In the genomic region with DNA sequence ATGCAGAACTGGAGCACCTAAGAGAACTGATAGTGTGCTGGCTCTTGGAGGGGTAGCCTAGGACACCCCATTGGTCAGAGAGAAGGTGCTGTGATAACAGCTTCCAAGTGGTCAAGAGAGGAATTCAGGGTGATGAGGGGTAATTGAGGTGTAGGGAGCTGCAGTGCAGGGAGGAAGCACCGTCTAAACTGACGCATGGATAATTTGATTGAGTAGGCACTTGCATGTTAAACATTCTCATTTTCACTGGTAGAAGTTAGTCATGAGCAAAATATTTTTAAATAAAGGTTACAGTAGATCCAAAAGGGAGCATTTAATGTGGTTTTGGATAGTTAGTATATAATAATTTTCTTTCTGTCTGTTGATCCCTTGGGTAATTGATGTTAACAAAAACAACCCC, we compare ENCODE assay signal across 33 cellular contexts.
"Had no signal": no experiment of that assay in that cellular context is flagged by ENCODE, and none has a peak within 500 bp of the region (broad histone marks: within the 10 kb centered on the region; RNA-seq: fewer than 3 reads in every experiment).

No MANE protein-coding gene starts in this region.

- H3K27me3 Mint-ChIP-seq: activated B cell treated with CpG ODN at 0.5 μM for 24 hours; activated CD8-positive, alpha-beta T cell treated with anti-CD3 and anti-CD28 coated beads for 36 hours; activated naive CD8-positive, alpha-beta T cell; activated T-helper 17 cell treated with anti-CD3 and anti-CD28 coated beads, Interleukin-2, amount 50 U/mL, for 72 hours; T-helper 17 cell had no signal

- H3K27ac Mint-ChIP-seq: activated B cell treated with CpG ODN at 0.5 μM for 24 hours; activated CD8-positive, alpha-beta T cell treated with anti-CD3 and anti-CD28 coated beads for 36 hours; activated naive CD8-positive, alpha-beta T cell; activated T-helper 17 cell treated with anti-CD3 and anti-CD28 coated beads, Interleukin-2, amount 50 U/mL, for 72 hours; T-helper 17 cell; T-helper 2 cell treated with Interferon-gamma antibody and Interleukin-4, amounts not matched to agents 5 μg/mL and 100 μg/mL, for 36 hours had no signal

- H3K4me3 Mint-ChIP-seq: activated B cell treated with CpG ODN at 0.5 μM for 24 hours; activated CD8-positive, alpha-beta T cell treated with anti-CD3 and anti-CD28 coated beads for 36 hours; activated naive CD8-positive, alpha-beta T cell; activated T-cell treated with anti-CD3 and anti-CD28 coated beads, Interleukin-2, amount 50 U/mL, for 4 hours; activated T-helper 17 cell treated with anti-CD3 and anti-CD28 coated beads, Interleukin-2, amount 50 U/mL, for 72 hours; T-helper 17 cell; T-helper 2 cell treated with Interferon-gamma antibody and Interleukin-4, amounts not matched to agents 5 μg/mL and 100 μg/mL, for 36 hours had no signal

- H3K9me3 Mint-ChIP-seq: activated B cell treated with CpG ODN at 0.5 μM for 24 hours; activated CD8-positive, alpha-beta T cell treated with anti-CD3 and anti-CD28 coated beads for 36 hours; activated T-cell treated with anti-CD3 and anti-CD28 coated beads, Interleukin-2, amount 50 U/mL, for 4 hours had no signal

- H3K27ac ChIP-seq: body of pancreas, epithelial cell of prostate, esophagus squamous epithelium, foreskin keratinocyte, gastrocnemius medialis, heart left ventricle, WERI-Rb-1 had no signal

- H3K4me1 Mint-ChIP-seq: activated B cell treated with CpG ODN at 0.5 μM for 24 hours; activated T-helper 17 cell treated with anti-CD3 and anti-CD28 coated beads, Interleukin-2, amount 50 U/mL, for 72 hours; T-helper 17 cell had no signal

- FAIRE-seq: colon, endometrium had no signal

- H3K36me3 ChIP-seq: esophagus squamous epithelium, gastrocnemius medialis, heart left ventricle, WERI-Rb-1 had no signal

- H3K4me3 ChIP-seq: body of pancreas, esophagus squamous epithelium, gastrocnemius medialis, heart left ventricle had no signal

- H3K9me3 ChIP-seq: body of pancreas, esophagus squamous epithelium, gastrocnemius medialis, heart left ventricle had no signal

- H3K36me3 Mint-ChIP-seq: activated naive CD8-positive, alpha-beta T cell had no signal

- H3K4me1 ChIP-seq: body of pancreas, esophagus squamous epithelium, foreskin keratinocyte, gastrocnemius medialis, heart left ventricle had no signal

- ATAC-seq: activated CD4-positive, CD25-positive, alpha-beta regulatory T cell treated with anti-CD3 and anti-CD28 coated beads, Interleukin-2, amount 50 U/mL, for 24 hours; activated CD8-positive, alpha-beta T cell treated with anti-CD3 and anti-CD28 coated beads for 36 hours; activated T-cell treated with anti-CD3 and anti-CD28 coated beads, Interleukin-2, amount 50 U/mL, for 4 hours; activated T-helper 17 cell treated with anti-CD3 and anti-CD28 coated beads, Interleukin-2, amount 50 U/mL, for 72 hours; body of pancreas; foreskin keratinocyte; gastrocnemius medialis; heart left ventricle; T-helper 17 cell had no signal

- DNase-seq: activated B cell treated with CpG ODN at 0.5 μM for 24 hours; activated CD4-positive, alpha-beta T cell treated with anti-CD3 and anti-CD28 coated beads for 48 hours; activated CD4-positive, alpha-beta T cell treated with anti-CD3 and anti-CD28 coated beads, Interleukin-2, amount 50 U/mL, for 1 hour; activated CD4-positive, alpha-beta T cell treated with anti-CD3 and anti-CD28 coated beads, Interleukin-2, amount 50 U/mL, for 48 hours; activated CD8-positive, alpha-beta memory T cell treated with anti-CD3 and anti-CD28 coated beads for 24 hours; activated CD8-positive, alpha-beta T cell treated with anti-CD3 and anti-CD28 coated beads for 36 hours; activated effector memory CD4-positive, alpha-beta T cell treated with Interleukin-2 at 50 U/mL for 16 hours; activated gamma-delta T cell treated with Interleukin-2 at 50 U/mL for 16 hours; activated naive CD4-positive, alpha-beta T cell treated with anti-CD3 and anti-CD28 coated beads, Interleukin-2, amount 50 U/mL, for 16 hours; activated naive CD4-positive, alpha-beta T cell treated with Interleukin-2 at 50 U/mL for 16 hours; activated T-cell treated with anti-CD3 and anti-CD28 coated beads, Interleukin-2, amount 50 U/mL, for 4 hours; amniotic stem cell; anterior cingulate cortex; body of pancreas; caudate nucleus; cortex of kidney; dermis blood vessel endothelial cell; effector CD4-positive, alpha-beta T cell; esophagus squamous epithelium; foreskin keratinocyte; gastrocnemius medialis; glutamatergic neuron; heart left ventricle; T-helper 17 cell; T1000; WERI-Rb-1 had no signal

- H3K27me3 ChIP-seq: body of pancreas, esophagus squamous epithelium, foreskin keratinocyte, gastrocnemius medialis, heart left ventricle had no signal
